ENCODE assay signal across 9 cellular contexts in the genomic region with DNA sequence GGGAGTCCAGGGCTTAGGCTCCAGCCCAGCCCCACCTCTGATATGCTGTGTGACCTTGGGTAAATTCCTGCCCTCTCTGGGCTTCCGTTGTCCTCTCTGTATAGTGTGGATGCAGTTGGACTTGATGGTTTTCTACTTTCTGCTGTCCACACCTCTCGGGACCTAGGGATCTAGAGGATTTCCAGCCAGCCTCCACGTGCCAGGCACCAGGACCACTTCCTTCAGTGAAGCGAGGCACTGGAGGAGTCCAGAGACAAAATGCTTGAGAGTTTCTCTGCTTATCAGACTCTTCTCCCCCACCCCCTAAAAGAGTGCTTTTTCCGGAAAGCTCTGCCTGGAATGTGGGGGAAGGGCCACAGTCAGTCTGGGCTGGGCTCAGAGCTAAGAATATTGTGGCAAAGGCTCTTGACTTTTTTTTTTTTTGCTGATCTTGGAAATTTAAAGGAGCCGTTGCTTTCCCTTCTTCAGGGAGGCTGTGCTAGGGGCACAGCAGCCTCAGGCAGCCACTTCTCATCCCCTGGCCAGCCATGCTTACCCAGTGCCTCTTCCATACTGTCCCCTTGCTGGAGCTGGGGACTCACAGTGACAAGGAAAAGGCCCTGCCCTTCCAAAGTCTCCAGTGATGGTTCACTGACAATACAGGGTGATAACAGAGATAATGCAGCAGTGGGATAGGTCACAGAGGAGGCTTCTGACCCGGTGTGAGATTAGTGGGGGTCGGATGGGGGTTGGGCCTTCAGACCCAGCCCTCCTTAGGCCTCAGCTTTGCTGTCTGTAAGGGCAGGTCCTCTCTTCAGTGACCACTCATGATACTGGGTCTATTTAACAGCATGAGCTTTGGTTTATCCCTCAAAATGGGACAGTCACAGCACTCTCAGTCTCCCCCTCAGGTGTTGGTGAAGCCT. TPM values are rescaled to one million over a fixed set of nuclear protein-coding genes. Genes with fewer than 3 reads are reported as not detected.
DNase-seq lines count a peak whose midpoint lies in the region; ATAC-seq and TF ChIP-seq lines count a peak whose summit lies in the region.
"Had no signal": no experiment of that assay in that cellular context is flagged by ENCODE, and none has a peak within 500 bp of the region (broad histone marks: within the 10 kb centered on the region; RNA-seq: fewer than 3 reads in every experiment).

No MANE protein-coding gene starts in this region.

- H3K27ac ChIP-seq in adrenal gland = peak overlapping the region; percentile 76 to 100 (median 84)
- H3K27ac ChIP-seq in left ventricle myocardium inferior (replicated peaks) = peak overlapping the region; percentile 100
- H3K27ac ChIP-seq: HL-60 had no signal

- intact Hi-C loops in adrenal gland (cut with DNase I) = no loop called here
- intact Hi-C loops in left ventricle myocardium inferior (cut with micrococcal nuclease) = no loop called here

- peak overlapping the region; percentile 65 for H3K9ac ChIP-seq in skeletal muscle satellite cell (ENCODE audit: low read depth, low read length)

- peaks cover 39 to 46% of the 10 kb centered on the region in 2 donors for H3K4me1 ChIP-seq in adrenal gland (replicated peaks in 1 of 2)
- H3K4me1 ChIP-seq in left ventricle myocardium inferior = peaks cover 91% of the 10 kb centered on the region
- peaks cover 47% of the 10 kb centered on the region for H3K4me1 ChIP-seq in skeletal muscle satellite cell (ENCODE audit: control insufficient read depth, insufficient read depth, low read length)

- no peaks in the 10 kb centered on the region for H3K9me3 ChIP-seq in adrenal gland (replicated peaks in 1 of 3)
- no peaks in the 10 kb centered on the region for H3K9me3 ChIP-seq in left ventricle myocardium inferior (replicated peaks)
- no peaks in the 10 kb centered on the region for H3K9me3 ChIP-seq in skeletal muscle satellite cell (replicated peaks; ENCODE audit: low read length)

- TF ChIP-seq POLR2A in adrenal gland (IDR thresholded peaks at IDR 0.05) = peak in 1 of 2 donors; percentile 20

- H3K27me3 ChIP-seq in adrenal gland = no peaks in the 10 kb centered on the region
- H3K27me3 ChIP-seq in left ventricle myocardium inferior (ENCODE audit: low read depth) = no peaks in the 10 kb centered on the region
- no peaks in the 10 kb centered on the region for H3K27me3 ChIP-seq in skeletal muscle satellite cell (ENCODE audit: control insufficient read depth, insufficient read depth, low read length)

- peak overlapping the region; percentile 75 for H3K4me2 ChIP-seq in skeletal muscle satellite cell (ENCODE audit: low read length)

- H3K4me3 ChIP-seq in adrenal gland (peak overlapping the region in 1 of 4 donors; percentile 12), left ventricle myocardium inferior (peak overlapping the region; percentile 41), skeletal muscle satellite cell (ENCODE audit: low read length) (peak overlapping the region; percentile 53)

- H3K36me3 ChIP-seq in adrenal gland (replicated peaks in 1 of 2) = no peaks in the 10 kb centered on the region
- H3K36me3 ChIP-seq in left ventricle myocardium inferior = peaks cover 8% of the 10 kb centered on the region
- peaks cover under 1% of the 10 kb centered on the region for H3K36me3 ChIP-seq in skeletal muscle satellite cell (ENCODE audit: insufficient read depth, low read length)

- ATAC-seq in GM21619 (IDR thresholded peaks at IDR 0.05; ENCODE audit: unreplicated experiment) = no peak

- peak; percentile 80 for DNase-seq in ELF-1 (ENCODE audit: low read depth, low spot score)
- peak; percentile 66 to 81 (median 77) for DNase-seq in adrenal gland
- DNase-seq in left ventricle myocardium inferior = no peak
- no peak for DNase-seq in 8988T
- no peak for DNase-seq in activated gamma-delta T cell treated with Interleukin-2 at 50 U/mL for 16 hours
- no peak for DNase-seq in COLO668 (lab: John Stamatoyannopoulos, UW; ENCODE audit: unreplicated experiment)

- TF ChIP-seq CTCF in adrenal gland (IDR thresholded peaks at IDR 0.05) = no peak
- TF ChIP-seq CTCF in left ventricle myocardium inferior (IDR thresholded peaks at IDR 0.05; ENCODE audit: borderline replicate concordance) = no peak

- WGBS in adrenal gland, 4 donors = 21 to 33% (median 26%) methylated on average over 8 of the region's 8 CpGs

RNA-seq across cellular contexts. Expression of gene SERPINH1, which starts 2.9 kb away (rescaled TPM):
- total RNA-seq in adrenal gland (100 to 1,000 TPM; 156 to 529 (median 221) TPM), left ventricle myocardium inferior (57.6 TPM)
- polyA plus RNA-seq in adrenal gland = 100 to 1,000 TPM in 2 of 3 donors, 10 to 100 TPM in 1; 93.6 to 152 (median 127) TPM
- total RNA-seq in skeletal muscle satellite cell (2012; rRNA removed) = 849 and 1,070 TPM in 2 replicates

RNA-seq across cellular contexts. Expression of gene GDPD5, which starts 33.5 kb away (rescaled TPM):
- total RNA-seq in adrenal gland (10 to 100 TPM in 7 of 8 donors, 1 to 10 TPM in 1; 4.8 to 17.8 (median 14.5) TPM), left ventricle myocardium inferior (4.4 TPM)
- polyA plus RNA-seq in adrenal gland = 100 to 1,000 TPM in 1 of 3 donors, 10 to 100 TPM in 1, 1 to 10 TPM in 1; 4.1 to 110 (median 35.0) TPM
- 1.0 and 2.8 TPM in 2 replicates for total RNA-seq in skeletal muscle satellite cell (2012; rRNA removed)

Comparison
In these comparisons a context has a peak if more than half of its experiments do, and no peak if none do; other contexts are left out.
1. DNase-seq: peak in ELF-1 (single experiment) and adrenal gland (7 of 7); none in left ventricle myocardium inferior (single experiment), 8988T (single experiment), activated gamma-delta T cell treated with Interleukin-2 at 50 U/mL for 16 hours (single experiment) and COLO668 (single experiment).